ENCODE assay signal across 13 cellular contexts in the genomic region with DNA sequence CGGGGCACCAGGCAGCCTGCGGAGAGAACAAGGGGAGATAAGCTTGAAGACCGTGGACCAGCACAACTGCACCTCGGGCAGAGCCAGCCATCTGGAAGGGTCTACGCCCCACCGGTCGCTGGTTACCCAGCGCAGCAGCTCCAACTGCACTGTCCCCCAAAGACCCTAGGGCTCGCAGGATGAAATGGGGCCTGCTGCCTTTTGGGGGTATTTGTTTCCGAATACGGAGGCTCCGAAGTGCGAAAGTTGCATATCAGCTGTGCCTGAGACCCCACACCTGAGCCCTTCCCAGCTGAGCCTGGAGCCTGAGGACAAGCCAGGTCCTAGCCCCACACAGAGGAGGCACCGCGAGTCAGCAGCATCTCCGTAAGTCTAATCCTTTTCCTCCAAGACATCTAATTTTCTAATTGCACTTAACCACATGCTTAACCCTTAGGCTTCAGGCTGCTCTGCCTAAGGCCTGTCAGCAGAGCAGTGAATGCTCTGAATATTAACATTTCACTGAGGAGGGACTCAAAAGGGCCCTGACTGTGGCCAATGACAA. TPM values are rescaled to one million over a fixed set of nuclear protein-coding genes. Genes with fewer than 3 reads are reported as not detected.
A peak's percentile ranks its signal among the peaks of the same experiment; 100 is the strongest.
DNase-seq lines count a peak whose midpoint lies in the region; ATAC-seq and TF ChIP-seq lines count a peak whose summit lies in the region.
"Had no signal": no experiment of that assay in that cellular context is flagged by ENCODE, and none has a peak within 500 bp of the region (broad histone marks: within the 10 kb centered on the region; RNA-seq: fewer than 3 reads in every experiment).

No MANE protein-coding gene starts in this region.

- H3K4me3 Mint-ChIP-seq in mesothelial cell of epicardium, result peak overlapping the region; percentile 44
- no peak overlapping the region for H3K4me3 Mint-ChIP-seq in activated CD4-positive, alpha-beta T cell treated with anti-CD3 and anti-CD28 coated beads, Interleukin-2, amount 10 ng/mL, durations not matched to agents 24 days and 14 days
- H3K4me3 Mint-ChIP-seq: activated CD8-positive, alpha-beta memory T cell treated with anti-CD3 and anti-CD28 coated beads, Interleukin-2, amount 10 ng/mL, durations not matched to agents 7 days and 5 days; activated naive CD8-positive, alpha-beta T cell treated with anti-CD3 and anti-CD28 coated beads, Interleukin-2, amount 10 ng/mL, durations not matched to agents 7 days and 5 days; T-helper 17 cell had no signal

- no peaks in the 10 kb centered on the region for H3K27me3 ChIP-seq in left ventricle myocardium inferior (ENCODE audit: low read depth)
- H3K27me3 ChIP-seq in right cardiac atrium (ENCODE audit: control insufficient read depth, insufficient read depth), result no peaks in the 10 kb centered on the region
- no peaks in the 10 kb centered on the region for H3K27me3 ChIP-seq in duodenal mucosa (ENCODE audit: control insufficient read depth in 1 of 2, insufficient read depth in 2 of 2, low read length in 2 of 2)

- H3K27me3 Mint-ChIP-seq in mesothelial cell of epicardium (ENCODE audit: low read depth), result no peaks in the 10 kb centered on the region
- H3K27me3 Mint-ChIP-seq in activated CD4-positive, alpha-beta T cell treated with anti-CD3 and anti-CD28 coated beads, Interleukin-2, amount 10 ng/mL, durations not matched to agents 24 days and 14 days, result peaks cover 42% of the 10 kb centered on the region

- no peak overlapping the region for H3K9ac ChIP-seq in duodenal mucosa (ENCODE audit: low read depth in 1 of 2, low read length in 2 of 2)

- H3K9me3 ChIP-seq in left ventricle myocardium inferior (replicated peaks), result no peaks in the 10 kb centered on the region
- H3K9me3 ChIP-seq in right cardiac atrium (ENCODE audit: control insufficient read depth, low read length), result no peaks in the 10 kb centered on the region
- H3K9me3 ChIP-seq in duodenal mucosa (ENCODE audit: control insufficient read depth in 1 of 2, low read length in 2 of 2), result no peaks in the 10 kb centered on the region

- peaks cover 35% of the 10 kb centered on the region for H3K36me3 ChIP-seq in left ventricle myocardium inferior
- peaks cover 0 to 7% of the 10 kb centered on the region in 2 donors for H3K36me3 ChIP-seq in duodenal mucosa (ENCODE audit: control insufficient read depth in 1 of 2, insufficient read depth in 2 of 2, low read length in 2 of 2)

- H3K27ac ChIP-seq in left ventricle myocardium inferior (replicated peaks) (peak overlapping the region; percentile 96), right cardiac atrium (ENCODE audit: low read length) (no peak overlapping the region), duodenal mucosa (ENCODE audit: low read depth, low read length) (no peak overlapping the region)

- DNase-seq in left ventricle myocardium inferior (no peak), right cardiac atrium (no peak), mesothelial cell of epicardium (ENCODE audit: low spot score in 2 of 2, unreplicated experiment in 2 of 2) (no peak)
- no peak for DNase-seq in activated CD8-positive, alpha-beta memory T cell treated with anti-CD3 and anti-CD28 coated beads for 24 hours
- DNase-seq in activated CD4-positive, alpha-beta T cell treated with anti-CD3 and anti-CD28 coated beads, Interleukin-2, amount 10 ng/mL, durations not matched to agents 24 days and 14 days, result no peak
- DNase-seq: activated CD8-positive, alpha-beta memory T cell treated with anti-CD3 and anti-CD28 coated beads, Interleukin-2, amount 10 ng/mL, durations not matched to agents 7 days and 5 days; activated naive CD8-positive, alpha-beta T cell treated with anti-CD3 and anti-CD28 coated beads, Interleukin-2, amount 10 ng/mL, durations not matched to agents 7 days and 5 days; NCI-H1436; stimulated activated CD4-positive, alpha-beta T cell treated with anti-CD3 and anti-CD28 coated beads, Interleukin-4, amount 100 ng/mL, for 1 hour; T-helper 17 cell had no signal

- H3K4me1 Mint-ChIP-seq in mesothelial cell of epicardium, result peaks cover 61% of the 10 kb centered on the region
- H3K4me1 Mint-ChIP-seq in activated CD4-positive, alpha-beta T cell treated with anti-CD3 and anti-CD28 coated beads, Interleukin-2, amount 10 ng/mL, durations not matched to agents 24 days and 14 days, result peaks cover 25% of the 10 kb centered on the region

- peak overlapping the region; percentile 53 for H3K4me3 ChIP-seq in left ventricle myocardium inferior
- no peak overlapping the region for H3K4me3 ChIP-seq in right cardiac atrium (ENCODE audit: low read length)
- H3K4me3 ChIP-seq in duodenal mucosa (ENCODE audit: low read depth in 1 of 2, low read length in 2 of 2), result peak overlapping the region; percentile 23 to 56

- no peaks in the 10 kb centered on the region for H3K9me3 Mint-ChIP-seq in mesothelial cell of epicardium
- no peaks in the 10 kb centered on the region for H3K9me3 Mint-ChIP-seq in activated CD4-positive, alpha-beta T cell treated with anti-CD3 and anti-CD28 coated beads, Interleukin-2, amount 10 ng/mL, durations not matched to agents 24 days and 14 days
- H3K9me3 Mint-ChIP-seq: activated naive CD8-positive, alpha-beta T cell treated with anti-CD3 and anti-CD28 coated beads, Interleukin-2, amount 10 ng/mL, durations not matched to agents 7 days and 5 days had no signal

- intact Hi-C loops in left ventricle myocardium inferior (cut with micrococcal nuclease), result loop anchor here (10.0 kb wide), 1 partner anchor 66 kb away; no protein-coding TSS in a partner anchor
- intact Hi-C loops in right cardiac atrium (cut with DNase I), result loop anchor here in 3 of 4 donors (5.0 to 10.0 kb wide), 2 partner anchors 64 to 66 kb away; no protein-coding TSS in a partner anchor
- intact Hi-C loops in activated CD4-positive, alpha-beta T cell treated with anti-CD3 and anti-CD28 coated beads, Interleukin-2, amount 10 ng/mL, durations not matched to agents 24 days and 14 days (cut with micrococcal nuclease), result no loop called here

- H3K36me3 Mint-ChIP-seq in mesothelial cell of epicardium, result no peaks in the 10 kb centered on the region
- no peaks in the 10 kb centered on the region for H3K36me3 Mint-ChIP-seq in activated CD4-positive, alpha-beta T cell treated with anti-CD3 and anti-CD28 coated beads, Interleukin-2, amount 10 ng/mL, durations not matched to agents 24 days and 14 days (ENCODE audit: low read depth)
- H3K36me3 Mint-ChIP-seq: activated CD8-positive, alpha-beta memory T cell treated with anti-CD3 and anti-CD28 coated beads, Interleukin-2, amount 10 ng/mL, durations not matched to agents 7 days and 5 days; activated naive CD8-positive, alpha-beta T cell treated with anti-CD3 and anti-CD28 coated beads, Interleukin-2, amount 10 ng/mL, durations not matched to agents 7 days and 5 days had no signal

- WGBS in right cardiac atrium, result 82% methylated on average over 16 of the region's 16 CpGs

- H3K4me1 ChIP-seq in left ventricle myocardium inferior (peaks cover 80% of the 10 kb centered on the region), right cardiac atrium (ENCODE audit: control insufficient read depth, insufficient read depth, low read length) (peaks cover 19% of the 10 kb centered on the region), duodenal mucosa (ENCODE audit: control insufficient read depth in 1 of 2, insufficient read depth in 2 of 2, low read length in 2 of 2) (peaks cover 57% of the 10 kb centered on the region in 2 donors)

- ATAC-seq in right cardiac atrium, result no peak
- ATAC-seq in HG03439 (IDR thresholded peaks at IDR 0.05; ENCODE audit: unreplicated experiment), result no peak
- ATAC-seq in GM21360 (IDR thresholded peaks at IDR 0.05; ENCODE audit: unreplicated experiment), result no peak
- ATAC-seq: activated CD8-positive, alpha-beta memory T cell treated with anti-CD3 and anti-CD28 coated beads, Interleukin-2, amount 10 ng/mL, durations not matched to agents 7 days and 5 days; T-helper 17 cell had no signal

- peak overlapping the region; percentile 93 for H3K27ac Mint-ChIP-seq in mesothelial cell of epicardium
- no peak overlapping the region for H3K27ac Mint-ChIP-seq in activated CD4-positive, alpha-beta T cell treated with anti-CD3 and anti-CD28 coated beads, Interleukin-2, amount 10 ng/mL, durations not matched to agents 24 days and 14 days
- H3K27ac Mint-ChIP-seq: activated naive CD8-positive, alpha-beta T cell treated with anti-CD3 and anti-CD28 coated beads, Interleukin-2, amount 10 ng/mL, durations not matched to agents 7 days and 5 days; T-helper 17 cell had no signal

- TF ChIP-seq CTCF in left ventricle myocardium inferior (IDR thresholded peaks at IDR 0.05; ENCODE audit: borderline replicate concordance) (no peak), mesothelial cell of epicardium (IDR thresholded peaks at IDR 0.05; ENCODE audit: unreplicated experiment) (no peak)

RNA-seq across cellular contexts. Expression of gene KIFC3, which starts 4.0 kb away (rescaled TPM):
- total RNA-seq in left ventricle myocardium inferior, result 63.5 TPM
- 10 to 100 TPM; 45.8 to 67.5 (median 50.0) TPM for total RNA-seq in right cardiac atrium
- 39.9 TPM for polyA plus RNA-seq in right cardiac atrium
- 33.3 to 38.7 TPM (median 35.3 TPM) in 3 replicates for total RNA-seq in mesothelial cell of epicardium
- total RNA-seq in activated CD4-positive, alpha-beta T cell treated with anti-CD3 and anti-CD28 coated beads, Interleukin-2, amount 10 ng/mL, durations not matched to agents 24 days and 14 days, result 0.58 and 1.7 TPM in 2 replicates

Comparison
In these comparisons a context has a peak if more than half of its experiments do, and no peak if none do; other contexts are left out.
1. RNA of gene KIFC3, which starts 4.0 kb away (total RNA-seq): 63.5 TPM in left ventricle myocardium inferior (single experiment), 45.8 to 67.5 TPM in right cardiac atrium and 33.3 to 38.7 TPM in mesothelial cell of epicardium; 0.58 to 1.7 TPM in activated CD4-positive, alpha-beta T cell treated with anti-CD3 and anti-CD28 coated beads, Interleukin-2, amount 10 ng/mL, durations not matched to agents 24 days and 14 days; every median in the first group is over 10 times any median in the second.